Comparison of ENCODE assay signal across 19 cellular contexts in genomic region chr9:354453-354852, GRCh38.
DNase-seq lines count a peak whose midpoint lies in the region; ATAC-seq and TF ChIP-seq lines count a peak whose summit lies in the region.
"Had no signal": no experiment of that assay in that cellular context is flagged by ENCODE, and none has a peak within 500 bp of the region (broad histone marks: within the 10 kb centered on the region; RNA-seq: fewer than 3 reads in every experiment).

No MANE protein-coding gene starts in this region.

- peaks cover 13% of the 10 kb centered on the region for H3K4me1 Mint-ChIP-seq in activated CD4-positive, alpha-beta T cell treated with anti-CD3 and anti-CD28 coated beads for 36 hours
- peaks cover 27 to 50% (median 41%) of the 10 kb centered on the region in 4 donors for H3K4me1 Mint-ChIP-seq in CD4-positive, alpha-beta memory T cell
- peaks cover 29 to 46% (median 38%) of the 10 kb centered on the region in 3 donors for H3K4me1 Mint-ChIP-seq in naive B cell
- H3K4me1 Mint-ChIP-seq in CD4-positive, alpha-beta T cell (ENCODE audit: low read depth): peaks cover 41% of the 10 kb centered on the region

- peaks cover 21% of the 10 kb centered on the region for H3K4me1 ChIP-seq in CD4-positive, alpha-beta memory T cell (ENCODE audit: insufficient read depth, low read length)
- H3K4me1 ChIP-seq: right lobe of liver, uterus had no signal

- H3K4me3 Mint-ChIP-seq in activated CD4-positive, alpha-beta T cell treated with anti-CD3 and anti-CD28 coated beads for 36 hours: no peak overlapping the region
- peak overlapping the region in 1 of 8 donors; percentile 40 for H3K4me3 Mint-ChIP-seq in CD4-positive, alpha-beta memory T cell
- peak overlapping the region in 1 of 8 donors; percentile 22 for H3K4me3 Mint-ChIP-seq in naive B cell
- no peak overlapping the region for H3K4me3 Mint-ChIP-seq in CD4-positive, alpha-beta T cell
- H3K4me3 Mint-ChIP-seq: HFFc6; natural killer cell treated with Interleukin-12 subunit alpha and Interleukin-12 subunit beta and Interleukin-15 and Interleukin-18, amount 100 ng/mL, for 72 hours had no signal

- H3K36me3 ChIP-seq in CD4-positive, alpha-beta memory T cell (ENCODE audit: insufficient read depth, low read length): peaks cover 50% of the 10 kb centered on the region
- H3K36me3 ChIP-seq: right lobe of liver, uterus had no signal

- peaks cover 30% of the 10 kb centered on the region for H3K36me3 Mint-ChIP-seq in activated CD4-positive, alpha-beta T cell treated with anti-CD3 and anti-CD28 coated beads for 36 hours (ENCODE audit: low read depth)
- H3K36me3 Mint-ChIP-seq in CD4-positive, alpha-beta memory T cell: peaks cover 45 to 82% of the 10 kb centered on the region in 2 donors
- peaks cover 18 to 33% of the 10 kb centered on the region in 2 donors for H3K36me3 Mint-ChIP-seq in naive B cell
- H3K36me3 Mint-ChIP-seq in CD4-positive, alpha-beta T cell (ENCODE audit: low read depth): peaks cover 99% of the 10 kb centered on the region

- H3K9me3 ChIP-seq in CD4-positive, alpha-beta memory T cell (ENCODE audit: control insufficient read depth in 1 of 2, low read length in 2 of 2): no peaks in the 10 kb centered on the region
- H3K9me3 ChIP-seq in CD4-positive, alpha-beta T cell (ENCODE audit: control insufficient read depth, low read length): no peaks in the 10 kb centered on the region
- H3K9me3 ChIP-seq: body of pancreas, right lobe of liver, uterus had no signal

- H3K27me3 Mint-ChIP-seq in activated CD4-positive, alpha-beta T cell treated with anti-CD3 and anti-CD28 coated beads for 36 hours: no peaks in the 10 kb centered on the region
- H3K27me3 Mint-ChIP-seq in CD4-positive, alpha-beta memory T cell: no peaks in the 10 kb centered on the region
- H3K27me3 Mint-ChIP-seq in naive B cell: no peaks in the 10 kb centered on the region
- no peaks in the 10 kb centered on the region for H3K27me3 Mint-ChIP-seq in CD4-positive, alpha-beta T cell
- H3K27me3 Mint-ChIP-seq: natural killer cell treated with Interleukin-12 subunit alpha and Interleukin-12 subunit beta and Interleukin-15 and Interleukin-18, amount 100 ng/mL, for 72 hours had no signal

- H3K9me3 Mint-ChIP-seq in activated CD4-positive, alpha-beta T cell treated with anti-CD3 and anti-CD28 coated beads for 36 hours (ENCODE audit: low read depth): no peaks in the 10 kb centered on the region
- no peaks in the 10 kb centered on the region for H3K9me3 Mint-ChIP-seq in CD4-positive, alpha-beta memory T cell
- no peaks in the 10 kb centered on the region for H3K9me3 Mint-ChIP-seq in naive B cell
- no peaks in the 10 kb centered on the region for H3K9me3 Mint-ChIP-seq in CD4-positive, alpha-beta T cell
- H3K9me3 Mint-ChIP-seq: HFFc6; natural killer cell treated with Interleukin-12 subunit alpha and Interleukin-12 subunit beta and Interleukin-15 and Interleukin-18, amount 100 ng/mL, for 72 hours had no signal

- CTCF ChIA-PET in activated CD4-positive, alpha-beta T cell treated with anti-CD3 and anti-CD28 coated beads for 36 hours (lab: Charles Lee): interaction anchor here (1.1 kb wide), 1 partner anchor 8 kb away, joined by 4 read pairs; no protein-coding TSS in a partner anchor
- CTCF ChIA-PET in CD4-positive, alpha-beta memory T cell (lab: Charles Lee; ENCODE audit: partially characterized antibody): no interaction called here
- CTCF ChIA-PET in CD4-positive, alpha-beta T cell (lab: Charles Lee): no interaction called here

- intact Hi-C loops in activated CD4-positive, alpha-beta T cell treated with anti-CD3 and anti-CD28 coated beads for 36 hours (cut with DNase I, micrococcal nuclease): no loop called here
- intact Hi-C loops in CD4-positive, alpha-beta memory T cell (cut with micrococcal nuclease): no loop called here
- intact Hi-C loops in CD4-positive, alpha-beta T cell (cut with DNase I, micrococcal nuclease): no loop called here

- H3K27ac Mint-ChIP-seq in activated CD4-positive, alpha-beta T cell treated with anti-CD3 and anti-CD28 coated beads for 36 hours: peak overlapping the region; percentile 29
- peak overlapping the region; percentile 0 to 92 (median 59) for H3K27ac Mint-ChIP-seq in CD4-positive, alpha-beta memory T cell
- peak overlapping the region in 5 of 6 donors; percentile 35 to 83 (median 65) for H3K27ac Mint-ChIP-seq in naive B cell
- no peak overlapping the region for H3K27ac Mint-ChIP-seq in CD4-positive, alpha-beta T cell
- H3K27ac Mint-ChIP-seq: HFFc6 had no signal

- H3K4me3 ChIP-seq in CD4-positive, alpha-beta memory T cell (ENCODE audit: low read length in 2 of 2): no peak overlapping the region
- H3K4me3 ChIP-seq: body of pancreas, GM12878, right lobe of liver, uterus had no signal

- DNase-seq in activated CD4-positive, alpha-beta T cell treated with anti-CD3 and anti-CD28 coated beads for 36 hours: no peak
- no peak for DNase-seq in activated CD4-positive, alpha-beta T cell treated with anti-CD3 and anti-CD28 coated beads for 1 hour
- no peak for DNase-seq in CD4-positive, alpha-beta memory T cell
- DNase-seq in NCI-H345 (lab: John Stamatoyannopoulos, UW): peak; percentile 44
- DNase-seq in naive B cell: no peak
- DNase-seq in CD4-positive, alpha-beta T cell: no peak
- DNase-seq: activated CD4-positive, alpha-beta T cell treated with anti-CD3 and anti-CD28 coated beads for 4 hours; body of pancreas; HFFc6; NCI-H1417 treated with DMSO at 0.1 percent for 48 hours; NCI-H446; right lobe of liver; stimulated activated CD8-positive, alpha-beta memory T cell treated with anti-CD3 and anti-CD28 coated beads, Interleukin-4, amount 100 ng/mL, for 48 hours; uterus had no signal

- H3K27ac ChIP-seq in CD4-positive, alpha-beta memory T cell (ENCODE audit: low read depth, low read length): no peak overlapping the region
- H3K27ac ChIP-seq in CD4-positive, alpha-beta T cell (ENCODE audit: low read depth, low read length): no peak overlapping the region
- H3K27ac ChIP-seq: body of pancreas, HL-60, right lobe of liver, uterus had no signal

- no peak for TF ChIP-seq CTCF in CD4-positive, alpha-beta T cell (IDR thresholded peaks at IDR 0.05)

- ATAC-seq in activated CD4-positive, alpha-beta T cell treated with anti-CD3 and anti-CD28 coated beads for 36 hours: no peak
- no peak for ATAC-seq in naive B cell (ENCODE audit: low read depth in 2 of 2)
- no peak for ATAC-seq in CD4-positive, alpha-beta T cell (ENCODE audit: poor library complexity)
- no peak for ATAC-seq in GM21717 (IDR thresholded peaks at IDR 0.05; ENCODE audit: unreplicated experiment)
- ATAC-seq in GM18909 (IDR thresholded peaks at IDR 0.05; ENCODE audit: poor library complexity, unreplicated experiment): no peak
- ATAC-seq: body of pancreas; GM12878; natural killer cell treated with Interleukin-12 subunit alpha and Interleukin-12 subunit beta and Interleukin-15 and Interleukin-18, amount 100 ng/mL, for 72 hours; right lobe of liver had no signal

- POLR2A ChIA-PET in activated CD4-positive, alpha-beta T cell treated with anti-CD3 and anti-CD28 coated beads for 36 hours (lab: Charles Lee): no interaction called here
- POLR2A ChIA-PET in CD4-positive, alpha-beta memory T cell (lab: Charles Lee; ENCODE audit: partially characterized antibody): no interaction called here
- POLR2A ChIA-PET in CD4-positive, alpha-beta T cell (lab: Charles Lee): no interaction called here

- no peaks in the 10 kb centered on the region for H3K27me3 ChIP-seq in CD4-positive, alpha-beta memory T cell (ENCODE audit: insufficient read depth, low read length)
- H3K27me3 ChIP-seq in CD4-positive, alpha-beta T cell (ENCODE audit: control insufficient read depth, insufficient read depth, low read length): no peaks in the 10 kb centered on the region
- H3K27me3 ChIP-seq: body of pancreas, right lobe of liver, uterus had no signal
